ENCODE assay signal across 24 cellular contexts in genomic region chr11:130765369-130765768, GRCh38.
"Had no signal": no experiment of that assay in that cellular context is flagged by ENCODE, and none has a peak within 500 bp of the region (broad histone marks: within the 10 kb centered on the region; RNA-seq: fewer than 3 reads in every experiment).

No MANE protein-coding gene starts in this region.

- H3K4me3 Mint-ChIP-seq: activated CD4-positive, alpha-beta T cell treated with anti-CD3 and anti-CD28 coated beads for 36 hours; activated naive CD8-positive, alpha-beta T cell; naive thymus-derived CD8-positive, alpha-beta T cell; stimulated activated effector memory CD8-positive, alpha-beta T cell treated with anti-CD3 and anti-CD28 coated beads, Interleukin-12 subunit alpha, Interleukin-12 subunit beta, amount 100 ng/mL, for 72 hours; stimulated activated naive CD8-positive, alpha-beta T cell treated with anti-CD3 and anti-CD28 coated beads, Interleukin-15, amount 100 ng/mL, for 72 hours had no signal

- H3K36me3 Mint-ChIP-seq: activated naive CD8-positive, alpha-beta T cell; immature natural killer cell; naive thymus-derived CD8-positive, alpha-beta T cell; stimulated activated effector memory CD8-positive, alpha-beta T cell treated with anti-CD3 and anti-CD28 coated beads, Interleukin-12 subunit alpha, Interleukin-12 subunit beta, amount 100 ng/mL, for 72 hours had no signal

- H3K9me3 Mint-ChIP-seq: immature natural killer cell; naive thymus-derived CD8-positive, alpha-beta T cell; stimulated activated effector memory CD8-positive, alpha-beta T cell treated with anti-CD3 and anti-CD28 coated beads, Interleukin-12 subunit alpha, Interleukin-12 subunit beta, amount 100 ng/mL, for 72 hours; stimulated activated naive CD8-positive, alpha-beta T cell treated with anti-CD3 and anti-CD28 coated beads, Interleukin-15, amount 100 ng/mL, for 72 hours had no signal

- DNase-seq: activated CD4-positive, alpha-beta T cell treated with anti-CD3 and anti-CD28 coated beads for 36 hours; activated CD4-positive, alpha-beta T cell treated with anti-CD3 and anti-CD28 coated beads, Interleukin-2, amount 50 U/mL, for 48 hours; activated CD4-positive, CD25-positive, alpha-beta regulatory T cell; activated CD8-positive, alpha-beta memory T cell treated with anti-CD3 and anti-CD28 coated beads for 24 hours; activated effector memory CD4-positive, alpha-beta T cell treated with Interleukin-2 at 50 U/mL for 16 hours; activated naive CD4-positive, alpha-beta T cell treated with Interleukin-2 at 50 U/mL for 16 hours; aorta; body of pancreas; effector CD8-positive, alpha-beta T cell; heart left ventricle; hypothalamus; immature natural killer cell; left lung; lower lobe of right lung; mesenchymal stem cell; naive thymus-derived CD8-positive, alpha-beta T cell; posterior cingulate gyrus; right lobe of liver; stimulated activated CD4-positive, alpha-beta T cell treated with anti-CD3 and anti-CD28 coated beads, Interleukin-4, amount 100 ng/mL, for 24 hours; stimulated activated naive CD8-positive, alpha-beta T cell treated with anti-CD3 and anti-CD28 coated beads, Interleukin-15, amount 100 ng/mL, for 72 hours; substantia nigra; upper lobe of left lung had no signal

- H3K4me1 Mint-ChIP-seq: activated CD4-positive, alpha-beta T cell treated with anti-CD3 and anti-CD28 coated beads for 36 hours had no signal

- ATAC-seq: activated CD4-positive, alpha-beta T cell treated with anti-CD3 and anti-CD28 coated beads for 36 hours; body of pancreas; heart left ventricle; left lung; lower lobe of right lung; naive thymus-derived CD8-positive, alpha-beta T cell; right lobe of liver; stimulated activated effector memory CD8-positive, alpha-beta T cell treated with anti-CD3 and anti-CD28 coated beads, Interleukin-12 subunit alpha, Interleukin-12 subunit beta, amount 100 ng/mL, for 72 hours; stimulated activated naive CD8-positive, alpha-beta T cell treated with anti-CD3 and anti-CD28 coated beads, Interleukin-15, amount 100 ng/mL, for 72 hours had no signal

- H3K27ac Mint-ChIP-seq: activated CD4-positive, alpha-beta T cell treated with anti-CD3 and anti-CD28 coated beads for 36 hours; activated naive CD8-positive, alpha-beta T cell; naive thymus-derived CD8-positive, alpha-beta T cell; stimulated activated effector memory CD8-positive, alpha-beta T cell treated with anti-CD3 and anti-CD28 coated beads, Interleukin-12 subunit alpha, Interleukin-12 subunit beta, amount 100 ng/mL, for 72 hours; stimulated activated naive CD8-positive, alpha-beta T cell treated with anti-CD3 and anti-CD28 coated beads, Interleukin-15, amount 100 ng/mL, for 72 hours had no signal

- H3K27me3 Mint-ChIP-seq: activated naive CD8-positive, alpha-beta T cell had no signal
